In genomic region chr1:11979453-11979817, GRCh38 we compare ENCODE assay signal across 8 cellular contexts. TPM values are rescaled to one million over a fixed set of nuclear protein-coding genes. Genes with fewer than 3 reads are reported as not detected.
DNase-seq lines count a peak whose midpoint lies in the region; ATAC-seq, FAIRE-seq and TF ChIP-seq lines count a peak whose summit lies in the region.

No MANE protein-coding gene starts in this region.

- WGBS in esophagus squamous epithelium, 2 donors, result 33 to 41% methylated on average over 16 to 17 of the region's 17 CpGs
- 42 to 48% methylated on average over 17 of the region's 17 CpGs for WGBS in pancreas, 2 donors

- TF ChIP-seq CTCF in esophagus squamous epithelium (IDR thresholded peaks at IDR 0.05) (no peak), pancreas (IDR thresholded peaks at IDR 0.05) (no peak), GM20000 (IDR thresholded peaks at IDR 0.05; ENCODE audit: extremely low read depth, missing control alignments) (no peak)

- intact Hi-C loops in esophagus squamous epithelium (cut with DNase I) (no loop called here), pancreas (cut with DNase I) (no loop called here)

- H3K4me3 ChIP-seq in SJSA1 (peak overlapping the region; percentile 85), esophagus squamous epithelium (peak overlapping the region; percentile 66 to 98 (median 82)), pancreas (peak overlapping the region in 3 of 4 donors; percentile 85 to 97 (median 92))

- H3K27me3 ChIP-seq in SJSA1 (replicated peaks) (no peaks in the 10 kb centered on the region), esophagus squamous epithelium (no peaks in the 10 kb centered on the region), pancreas (no peaks in the 10 kb centered on the region)

- ATAC-seq in pancreas (peak; percentile 4 to 18 (median 8)), HG03175 (IDR thresholded peaks at IDR 0.05; ENCODE audit: unreplicated experiment) (no peak), HG03196 (IDR thresholded peaks at IDR 0.05; ENCODE audit: unreplicated experiment) (no peak), GM18520 (IDR thresholded peaks at IDR 0.05; ENCODE audit: unreplicated experiment) (no peak)

- no peak for TF ChIP-seq POLR2A in esophagus squamous epithelium (IDR thresholded peaks at IDR 0.05)

- peak overlapping the region; percentile 72; the same call in 1 of the 2 replicates for H3K27ac ChIP-seq in SJSA1
- H3K27ac ChIP-seq in esophagus squamous epithelium, result peak overlapping the region; percentile 93 to 100 (median 97)
- H3K27ac ChIP-seq in pancreas, result peak overlapping the region; percentile 88 to 95 (median 92)

- H3K4me1 ChIP-seq in SJSA1 (replicated peaks) (peaks cover 16% of the 10 kb centered on the region), esophagus squamous epithelium (peaks cover 29 to 63% (median 51%) of the 10 kb centered on the region in 3 donors), pancreas (peaks cover 4 to 26% (median 6%) of the 10 kb centered on the region in 3 donors)

- H3K9me3 ChIP-seq in SJSA1 (replicated peaks) (no peaks in the 10 kb centered on the region), esophagus squamous epithelium (no peaks in the 10 kb centered on the region), pancreas (no peaks in the 10 kb centered on the region)

- peaks cover 58% of the 10 kb centered on the region for H3K36me3 ChIP-seq in SJSA1
- peaks cover 14 to 42% (median 18%) of the 10 kb centered on the region in 3 donors for H3K36me3 ChIP-seq in esophagus squamous epithelium
- H3K36me3 ChIP-seq in pancreas, result no peaks in the 10 kb centered on the region

- FAIRE-seq in pancreas (lab: Jason Lieb, UNC), result no peak

- DNase-seq in GOT3 (lab: John Stamatoyannopoulos, UW), result peak; percentile 71
- no peak for DNase-seq in SJSA1 (ENCODE audit: low read depth in 1 of 2, low spot score in 2 of 2)
- peak; percentile 51 for DNase-seq in esophagus squamous epithelium (lab: John Stamatoyannopoulos, UW)
- DNase-seq in pancreas, result peak in 2 of 6 donors; percentile 54 to 70
- DNase-seq in GM20000 (ENCODE audit: low spot score), result no peak

RNA-seq across cellular contexts. Expression of gene MFN2, which starts 0.8 kb away (rescaled TPM):
- 53.6 and 54.8 TPM in 2 replicates for total RNA-seq in SJSA1 (2014; rRNA removed; shearing (Covaris generic))
- total RNA-seq in esophagus squamous epithelium, result 10 to 100 TPM; 64.4 to 96.9 (median 78.7) TPM
- total RNA-seq in pancreas, result 10 to 100 TPM; 20.4 to 34.4 (median 26.0) TPM
- 10 to 100 TPM; 13.7 to 21.7 TPM for polyA plus RNA-seq in pancreas

RNA-seq across cellular contexts. Expression of gene MIIP, which starts 39.9 kb away (rescaled TPM):
- total RNA-seq in SJSA1 (2014; rRNA removed; shearing (Covaris generic)), result 34.5 and 43.1 TPM in 2 replicates
- 10 to 100 TPM; 13.0 to 24.9 (median 19.8) TPM for total RNA-seq in esophagus squamous epithelium
- total RNA-seq in pancreas, result 10 to 100 TPM in 5 of 6 donors, 1 to 10 TPM in 1; 9.3 to 17.8 (median 12.3) TPM
- 10 to 100 TPM; 48.4 to 59.1 TPM for polyA plus RNA-seq in pancreas

RNA-seq across cellular contexts. Expression of gene PLOD1, which starts 44.9 kb away (rescaled TPM):
- 229 and 382 TPM in 2 replicates for total RNA-seq in SJSA1 (2014; rRNA removed; shearing (Covaris generic))
- total RNA-seq in esophagus squamous epithelium (10 to 100 TPM; 29.8 to 38.1 (median 34.3) TPM), pancreas (10 to 100 TPM; 25.3 to 55.2 (median 37.7) TPM)
- 10 to 100 TPM; 20.0 to 30.5 TPM for polyA plus RNA-seq in pancreas

RNA-seq across cellular contexts. Expression of gene KIAA2013, which starts 53.2 kb away (rescaled TPM):
- total RNA-seq in SJSA1 (2014; rRNA removed; shearing (Covaris generic)), result 85.2 and 102 TPM in 2 replicates
- total RNA-seq in esophagus squamous epithelium (10 to 100 TPM; 40.4 to 50.5 (median 47.9) TPM), pancreas (10 to 100 TPM; 23.9 to 33.8 (median 28.0) TPM)
- polyA plus RNA-seq in pancreas, result 10 to 100 TPM; 21.0 to 25.3 TPM

Comparison
In these comparisons a context has a peak if more than half of its experiments do, and no peak if none do; other contexts are left out.
1. DNase-seq: peak in GOT3 (single experiment) and esophagus squamous epithelium (single experiment); none in SJSA1 (0 of 2) and GM20000 (single experiment).
2. ATAC-seq: peak in pancreas (4 of 4); none in HG03175 (single experiment), HG03196 (single experiment) and GM18520 (single experiment).
3. Peak in every context shown above with its lines, with median percentiles within 50 percentile points of each other: H3K27ac ChIP-seq and H3K4me3 ChIP-seq.